2 cellular contexts compared by ENCODE assay signal in genomic region chr3:31896643-31897433, GRCh38.
TF ChIP-seq lines count a peak whose summit lies in the region.

No MANE protein-coding gene starts in this region.

TF ChIP-seq in IMR-90, 13 proteins besides CTCF, POLR2A, EP300 and RAD21:
- no peak for TF ChIP-seq SMC3 (IDR thresholded peaks at IDR 0.05; ENCODE audit: low read depth, low read length)
- TF ChIP-seq USF2 (IDR thresholded peaks at IDR 0.05; ENCODE audit: low read depth, low read length), result no peak
- TF ChIP-seq RCOR1 (IDR thresholded peaks at IDR 0.05; ENCODE audit: insufficient replicate concordance, low read length), result no peak
- no peak for TF ChIP-seq MAFK (IDR thresholded peaks at IDR 0.05; ENCODE audit: low read depth, low read length)
- no peak for TF ChIP-seq BHLHE40 (IDR thresholded peaks at IDR 0.05; ENCODE audit: low read depth, low read length)
- TF ChIP-seq RFX5 (IDR thresholded peaks at IDR 0.05; ENCODE audit: low read depth, low read length), result no peak
- TF ChIP-seq CHD1 (IDR thresholded peaks at IDR 0.05; ENCODE audit: low read depth, low read length), result no peak
- TF ChIP-seq, protein P1, sequence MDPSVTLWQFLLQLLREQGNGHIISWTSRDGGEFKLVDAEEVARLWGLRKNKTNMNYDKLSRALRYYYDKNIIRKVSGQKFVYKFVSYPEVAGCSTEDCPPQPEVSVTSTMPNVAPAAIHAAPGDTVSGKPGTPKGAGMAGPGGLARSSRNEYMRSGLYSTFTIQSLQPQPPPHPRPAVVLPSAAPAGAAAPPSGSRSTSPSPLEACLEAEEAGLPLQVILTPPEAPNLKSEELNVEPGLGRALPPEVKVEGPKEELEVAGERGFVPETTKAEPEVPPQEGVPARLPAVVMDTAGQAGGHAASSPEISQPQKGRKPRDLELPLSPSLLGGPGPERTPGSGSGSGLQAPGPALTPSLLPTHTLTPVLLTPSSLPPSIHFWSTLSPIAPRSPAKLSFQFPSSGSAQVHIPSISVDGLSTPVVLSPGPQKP (IDR thresholded peaks at IDR 0.05; ENCODE audit: borderline replicate concordance, low read depth, low read length), result no peak
- TF ChIP-seq CEBPB (IDR thresholded peaks at IDR 0.05; ENCODE audit: low read depth, low read length), result no peak
- TF ChIP-seq MAZ (IDR thresholded peaks at IDR 0.05; ENCODE audit: borderline replicate concordance, low read depth, low read length), result no peak
- no peak for TF ChIP-seq MXI1 (IDR thresholded peaks at IDR 0.05; ENCODE audit: borderline replicate concordance, low read depth, low read length)
- TF ChIP-seq NFE2L2 (IDR thresholded peaks at IDR 0.05; ENCODE audit: low read depth, low read length), result no peak
- no peak for TF ChIP-seq FOS (IDR thresholded peaks at IDR 0.05; ENCODE audit: low read depth, low read length)
TF ChIP-seq in IMR-90: peak in this region for 0.

TF ChIP-seq in K562, 482 proteins besides CTCF, POLR2A, EP300 and RAD21:
- TF ChIP-seq ZNF707 (CRISPR knock-in tag; conservative IDR thresholded peaks at IDR 0.05), result no peak
- no peak for TF ChIP-seq SIN3A (IDR thresholded peaks at IDR 0.05; ENCODE audit: borderline replicate concordance in 2 of 2, control insufficient read depth in 1 of 2, low read depth in 2 of 2, low read length in 2 of 2)
- no peak for TF ChIP-seq ATF6 (CRISPR knock-in tag; IDR thresholded peaks at IDR 0.05)
- TF ChIP-seq, protein P2, sequence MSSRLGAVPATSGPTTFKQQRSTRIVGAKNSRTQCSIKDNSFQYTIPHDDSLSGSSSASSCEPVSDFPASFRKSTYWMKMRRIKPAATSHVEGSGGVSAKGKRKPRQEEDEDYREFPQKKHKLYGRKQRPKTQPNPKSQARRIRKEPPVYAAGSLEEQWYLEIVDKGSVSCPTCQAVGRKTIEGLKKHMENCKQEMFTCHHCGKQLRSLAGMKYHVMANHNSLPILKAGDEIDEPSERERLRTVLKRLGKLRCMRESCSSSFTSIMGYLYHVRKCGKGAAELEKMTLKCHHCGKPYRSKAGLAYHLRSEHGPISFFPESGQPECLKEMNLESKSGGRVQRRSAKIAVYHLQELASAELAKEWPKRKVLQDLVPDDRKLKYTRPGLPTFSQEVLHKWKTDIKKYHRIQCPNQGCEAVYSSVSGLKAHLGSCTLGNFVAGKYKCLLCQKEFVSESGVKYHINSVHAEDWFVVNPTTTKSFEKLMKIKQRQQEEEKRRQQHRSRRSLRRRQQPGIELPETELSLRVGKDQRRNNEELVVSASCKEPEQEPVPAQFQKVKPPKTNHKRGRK (tag; IDR thresholded peaks at IDR 0.05), result no peak
- TF ChIP-seq HMG20B (CRISPR knock-in tag; IDR thresholded peaks at IDR 0.05), result no peak
- TF ChIP-seq ZNF133 (CRISPR knock-in tag; IDR thresholded peaks at IDR 0.05), result no peak
- TF ChIP-seq ZNF778 (CRISPR knock-in tag; IDR thresholded peaks at IDR 0.05), result no peak
- TF ChIP-seq ARNT (IDR thresholded peaks at IDR 0.05), result no peak
